2 cellular contexts compared by ENCODE assay signal in genomic region chr10:114851336-114851735, GRCh38.
A peak's percentile ranks its signal among the peaks of the same experiment; 100 is the strongest.
TF ChIP-seq lines count a peak whose summit lies in the region.

No MANE protein-coding gene starts in this region.

TF ChIP-seq in liver, 16 proteins besides CTCF, POLR2A, EP300 and RAD21:
- TF ChIP-seq HNF4A (conservative IDR thresholded peaks at IDR 0.05), result peak; percentile 77 to 79
- TF ChIP-seq SP1 (IDR thresholded peaks at IDR 0.05), result peak; percentile 39
- peak; percentile 11 for TF ChIP-seq FOXA2 (IDR thresholded peaks at IDR 0.05)
- peak; percentile 41 for TF ChIP-seq HNF4G (IDR thresholded peaks at IDR 0.05)
- TF ChIP-seq EGR1 (IDR thresholded peaks at IDR 0.05; ENCODE audit: low read depth in 2 of 2), result no peak
- peak; percentile 73 to 83 for TF ChIP-seq RXRA (IDR thresholded peaks at IDR 0.05)

TF ChIP-seq in HepG2, 621 proteins besides CTCF, POLR2A, EP300 and RAD21:
- no peak for TF ChIP-seq RORA (CRISPR knock-in tag; IDR thresholded peaks at IDR 0.05)
- no peak for TF ChIP-seq RFXAP (CRISPR knock-in tag; IDR thresholded peaks at IDR 0.05; ENCODE audit: borderline replicate concordance)
- no peak for TF ChIP-seq ZBTB46 (CRISPR knock-in tag; IDR thresholded peaks at IDR 0.05; ENCODE audit: borderline replicate concordance)
- no peak for TF ChIP-seq ZC3H13 (CRISPR knock-in tag; IDR thresholded peaks at IDR 0.05)
- TF ChIP-seq KIAA2018 (CRISPR knock-in tag; IDR thresholded peaks at IDR 0.05; ENCODE audit: borderline replicate concordance), result no peak
- no peak for TF ChIP-seq ELK4 (CRISPR knock-in tag; IDR thresholded peaks at IDR 0.05; ENCODE audit: borderline replicate concordance)
